In the genomic region with DNA sequence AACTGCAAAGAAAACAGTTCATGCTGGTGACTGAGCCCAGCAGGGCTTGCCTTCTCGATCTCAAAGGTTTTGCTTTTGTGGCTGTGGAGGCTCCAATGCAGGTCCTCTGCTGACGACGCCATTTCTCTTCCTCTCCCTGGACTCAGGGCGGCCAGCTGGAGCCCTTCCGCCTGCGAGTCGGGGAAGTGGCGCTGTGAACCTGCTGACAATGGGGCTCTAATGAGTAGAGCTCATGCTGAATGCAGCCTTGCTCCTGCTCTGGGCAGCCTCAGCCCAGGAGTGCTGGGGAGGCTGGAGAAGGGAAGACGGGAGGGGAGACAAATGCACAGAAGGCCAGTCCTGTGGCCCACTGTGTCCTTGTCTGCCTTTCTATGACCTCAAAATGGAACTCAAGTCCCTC, we compare ENCODE assay signal across 17 cellular contexts.
"Had no signal": no experiment of that assay in that cellular context is flagged by ENCODE, and none has a peak within 500 bp of the region (broad histone marks: within the 10 kb centered on the region; RNA-seq: fewer than 3 reads in every experiment).

No MANE protein-coding gene starts in this region.

- H3K27me3 ChIP-seq: breast epithelium, left lung, sigmoid colon, transverse colon, uterus had no signal

- H3K36me3 ChIP-seq: breast epithelium, uterus had no signal

- H3K27me3 Mint-ChIP-seq: activated naive CD8-positive, alpha-beta T cell treated with anti-CD3 and anti-CD28 coated beads, Interleukin-2, amount 10 ng/mL, durations not matched to agents 7 days and 5 days; naive B cell had no signal

- H3K9me3 Mint-ChIP-seq: activated naive CD8-positive, alpha-beta T cell treated with anti-CD3 and anti-CD28 coated beads, Interleukin-2, amount 10 ng/mL, durations not matched to agents 7 days and 5 days; naive B cell had no signal

- H3K4me1 ChIP-seq: breast epithelium, uterus had no signal

- DNase-seq: activated CD4-positive, alpha-beta T cell treated with anti-CD3 and anti-CD28 coated beads for 1 hour; activated CD4-positive, alpha-beta T cell treated with anti-CD3 and anti-CD28 coated beads, Interleukin-2, amount 50 U/mL, for 4 hours; activated gamma-delta T cell; activated naive CD8-positive, alpha-beta T cell treated with anti-CD3 and anti-CD28 coated beads, Interleukin-2, amount 10 ng/mL, durations not matched to agents 7 days and 5 days; cerebellar nuclear complex; foreskin melanocyte; islet precursor cell; left lung; naive B cell; sigmoid colon; stimulated activated naive CD4-positive, alpha-beta T cell; SW 1271; T-helper 2 cell; transverse colon; uterus; WERI-Rb-1 had no signal

- H3K4me1 Mint-ChIP-seq: activated naive CD8-positive, alpha-beta T cell treated with anti-CD3 and anti-CD28 coated beads, Interleukin-2, amount 10 ng/mL, durations not matched to agents 7 days and 5 days had no signal

- H3K27ac ChIP-seq: breast epithelium, left lung, sigmoid colon, transverse colon, uterus, WERI-Rb-1 had no signal

- H3K4me3 Mint-ChIP-seq: activated naive CD8-positive, alpha-beta T cell treated with anti-CD3 and anti-CD28 coated beads, Interleukin-2, amount 10 ng/mL, durations not matched to agents 7 days and 5 days; naive B cell had no signal

- H3K4me3 ChIP-seq: breast epithelium, left lung, sigmoid colon, transverse colon, uterus had no signal

- H3K9me3 ChIP-seq: breast epithelium, left lung, sigmoid colon, transverse colon, uterus had no signal

- ATAC-seq: left lung had no signal

- H3K27ac Mint-ChIP-seq: activated naive CD8-positive, alpha-beta T cell treated with anti-CD3 and anti-CD28 coated beads, Interleukin-2, amount 10 ng/mL, durations not matched to agents 7 days and 5 days had no signal
